In genomic region chr20:35318502-35319157, GRCh38 we compare ENCODE assay signal across 1 cellular context.
TF ChIP-seq lines count a peak whose summit lies in the region.

No MANE protein-coding gene starts in this region.

TF ChIP-seq in HEK293, 187 proteins besides CTCF, POLR2A, EP300 and RAD21 (continued from another document and continues in another):
- TF ChIP-seq ZBTB21 (tag by site-specific recombination; IDR thresholded peaks at IDR 0.05) (peak; percentile 69; the same call in 1 of the 2 replicates), BCL11A (tag by site-specific recombination; IDR thresholded peaks at IDR 0.05; ENCODE audit: low read depth) (peak; percentile 84; the same call in 1 of the 2 replicates), ZNF211 (tag by site-specific recombination; IDR thresholded peaks at IDR 0.05; ENCODE audit: low read depth) (no peak), ZNF394 (tag by site-specific recombination; IDR thresholded peaks at IDR 0.05; ENCODE audit: borderline replicate concordance) (peak; percentile 37; the same call in 1 of the 2 replicates), ZNF24 (tag by site-specific recombination; IDR thresholded peaks at IDR 0.05) (peak; percentile 71), ZNF433 (tag by site-specific recombination; IDR thresholded peaks at IDR 0.05; ENCODE audit: low read depth) (no peak), ZNF146 (tag by site-specific recombination; IDR thresholded peaks at IDR 0.05) (no peak), ZNF157 (tag by site-specific recombination; IDR thresholded peaks at IDR 0.05) (no peak), ZFP37 (tag by site-specific recombination; IDR thresholded peaks at IDR 0.05) (peak; percentile 49), WT1 (tag by site-specific recombination; IDR thresholded peaks at IDR 0.05) (peak; percentile 74), ZNF777 (tag by site-specific recombination; IDR thresholded peaks at IDR 0.05; ENCODE audit: borderline replicate concordance) (no peak), ZNF335 (tag by site-specific recombination; conservative IDR thresholded peaks at IDR 0.05) (no peak), ZNF366 (tag by site-specific recombination; conservative IDR thresholded peaks at IDR 0.05) (peak; percentile 84), PRDM10 (tag by site-specific recombination; IDR thresholded peaks at IDR 0.05) (peak; percentile 87), ZNF837 (tag by site-specific recombination; IDR thresholded peaks at IDR 0.05) (no peak), ZNF610 (tag by site-specific recombination; IDR thresholded peaks at IDR 0.05; ENCODE audit: borderline replicate concordance) (no peak), ZNF629 (tag by site-specific recombination; IDR thresholded peaks at IDR 0.05) (peak; percentile 80), ZNF223 (tag by site-specific recombination; IDR thresholded peaks at IDR 0.05) (no peak), KLF10 (tag by site-specific recombination; IDR thresholded peaks at IDR 0.05) (peak; percentile 7; the same call in 1 of the 2 replicates), REPIN1 (tag by site-specific recombination; IDR thresholded peaks at IDR 0.05; ENCODE audit: low read depth) (no peak), KLF16 (tag by site-specific recombination; IDR thresholded peaks at IDR 0.05) (no peak), ZNF776 (tag by site-specific recombination; IDR thresholded peaks at IDR 0.05; ENCODE audit: borderline replicate concordance) (no peak), ZEB2 (tag by site-specific recombination; IDR thresholded peaks at IDR 0.05) (peak; percentile 68), ZNF362 (tag by site-specific recombination; IDR thresholded peaks at IDR 0.05) (no peak), OSR2 (tag by site-specific recombination; IDR thresholded peaks at IDR 0.05) (no peak), ZNF621 (tag by site-specific recombination; IDR thresholded peaks at IDR 0.05) (no peak), ZNF311 (tag by site-specific recombination; IDR thresholded peaks at IDR 0.05; ENCODE audit: borderline replicate concordance) (no peak), HIC1 (tag by site-specific recombination; IDR thresholded peaks at IDR 0.05) (0 out of 2 replicates have a peak, but pooled peaks have one; percentile 16), ZNF585B (tag by site-specific recombination; IDR thresholded peaks at IDR 0.05) (no peak), ZNF692 (tag by site-specific recombination; IDR thresholded peaks at IDR 0.05) (0 out of 2 replicates have a peak, but pooled peaks have one; percentile 35), ZFP69B (tag by site-specific recombination; IDR thresholded peaks at IDR 0.05) (peak; percentile 38; the same call in 1 of the 2 replicates)
- TF ChIP-seq, protein P1, sequence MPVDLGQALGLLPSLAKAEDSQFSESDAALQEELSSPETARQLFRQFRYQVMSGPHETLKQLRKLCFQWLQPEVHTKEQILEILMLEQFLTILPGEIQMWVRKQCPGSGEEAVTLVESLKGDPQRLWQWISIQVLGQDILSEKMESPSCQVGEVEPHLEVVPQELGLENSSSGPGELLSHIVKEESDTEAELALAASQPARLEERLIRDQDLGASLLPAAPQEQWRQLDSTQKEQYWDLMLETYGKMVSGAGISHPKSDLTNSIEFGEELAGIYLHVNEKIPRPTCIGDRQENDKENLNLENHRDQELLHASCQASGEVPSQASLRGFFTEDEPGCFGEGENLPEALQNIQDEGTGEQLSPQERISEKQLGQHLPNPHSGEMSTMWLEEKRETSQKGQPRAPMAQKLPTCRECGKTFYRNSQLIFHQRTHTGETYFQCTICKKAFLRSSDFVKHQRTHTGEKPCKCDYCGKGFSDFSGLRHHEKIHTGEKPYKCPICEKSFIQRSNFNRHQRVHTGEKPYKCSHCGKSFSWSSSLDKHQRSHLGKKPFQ (tag by site-specific recombination; IDR thresholded peaks at IDR 0.05): no peak
- TF ChIP-seq, protein P2, sequence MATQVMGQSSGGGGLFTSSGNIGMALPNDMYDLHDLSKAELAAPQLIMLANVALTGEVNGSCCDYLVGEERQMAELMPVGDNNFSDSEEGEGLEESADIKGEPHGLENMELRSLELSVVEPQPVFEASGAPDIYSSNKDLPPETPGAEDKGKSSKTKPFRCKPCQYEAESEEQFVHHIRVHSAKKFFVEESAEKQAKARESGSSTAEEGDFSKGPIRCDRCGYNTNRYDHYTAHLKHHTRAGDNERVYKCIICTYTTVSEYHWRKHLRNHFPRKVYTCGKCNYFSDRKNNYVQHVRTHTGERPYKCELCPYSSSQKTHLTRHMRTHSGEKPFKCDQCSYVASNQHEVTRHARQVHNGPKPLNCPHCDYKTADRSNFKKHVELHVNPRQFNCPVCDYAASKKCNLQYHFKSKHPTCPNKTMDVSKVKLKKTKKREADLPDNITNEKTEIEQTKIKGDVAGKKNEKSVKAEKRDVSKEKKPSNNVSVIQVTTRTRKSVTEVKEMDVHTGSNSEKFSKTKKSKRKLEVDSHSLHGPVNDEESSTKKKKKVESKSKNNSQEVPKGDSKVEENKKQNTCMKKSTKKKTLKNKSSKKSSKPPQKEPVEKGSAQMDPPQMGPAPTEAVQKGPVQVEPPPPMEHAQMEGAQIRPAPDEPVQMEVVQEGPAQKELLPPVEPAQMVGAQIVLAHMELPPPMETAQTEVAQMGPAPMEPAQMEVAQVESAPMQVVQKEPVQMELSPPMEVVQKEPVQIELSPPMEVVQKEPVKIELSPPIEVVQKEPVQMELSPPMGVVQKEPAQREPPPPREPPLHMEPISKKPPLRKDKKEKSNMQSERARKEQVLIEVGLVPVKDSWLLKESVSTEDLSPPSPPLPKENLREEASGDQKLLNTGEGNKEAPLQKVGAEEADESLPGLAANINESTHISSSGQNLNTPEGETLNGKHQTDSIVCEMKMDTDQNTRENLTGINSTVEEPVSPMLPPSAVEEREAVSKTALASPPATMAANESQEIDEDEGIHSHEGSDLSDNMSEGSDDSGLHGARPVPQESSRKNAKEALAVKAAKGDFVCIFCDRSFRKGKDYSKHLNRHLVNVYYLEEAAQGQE (tag by site-specific recombination; IDR thresholded peaks at IDR 0.05): no peak
- TF ChIP-seq, protein P3, sequence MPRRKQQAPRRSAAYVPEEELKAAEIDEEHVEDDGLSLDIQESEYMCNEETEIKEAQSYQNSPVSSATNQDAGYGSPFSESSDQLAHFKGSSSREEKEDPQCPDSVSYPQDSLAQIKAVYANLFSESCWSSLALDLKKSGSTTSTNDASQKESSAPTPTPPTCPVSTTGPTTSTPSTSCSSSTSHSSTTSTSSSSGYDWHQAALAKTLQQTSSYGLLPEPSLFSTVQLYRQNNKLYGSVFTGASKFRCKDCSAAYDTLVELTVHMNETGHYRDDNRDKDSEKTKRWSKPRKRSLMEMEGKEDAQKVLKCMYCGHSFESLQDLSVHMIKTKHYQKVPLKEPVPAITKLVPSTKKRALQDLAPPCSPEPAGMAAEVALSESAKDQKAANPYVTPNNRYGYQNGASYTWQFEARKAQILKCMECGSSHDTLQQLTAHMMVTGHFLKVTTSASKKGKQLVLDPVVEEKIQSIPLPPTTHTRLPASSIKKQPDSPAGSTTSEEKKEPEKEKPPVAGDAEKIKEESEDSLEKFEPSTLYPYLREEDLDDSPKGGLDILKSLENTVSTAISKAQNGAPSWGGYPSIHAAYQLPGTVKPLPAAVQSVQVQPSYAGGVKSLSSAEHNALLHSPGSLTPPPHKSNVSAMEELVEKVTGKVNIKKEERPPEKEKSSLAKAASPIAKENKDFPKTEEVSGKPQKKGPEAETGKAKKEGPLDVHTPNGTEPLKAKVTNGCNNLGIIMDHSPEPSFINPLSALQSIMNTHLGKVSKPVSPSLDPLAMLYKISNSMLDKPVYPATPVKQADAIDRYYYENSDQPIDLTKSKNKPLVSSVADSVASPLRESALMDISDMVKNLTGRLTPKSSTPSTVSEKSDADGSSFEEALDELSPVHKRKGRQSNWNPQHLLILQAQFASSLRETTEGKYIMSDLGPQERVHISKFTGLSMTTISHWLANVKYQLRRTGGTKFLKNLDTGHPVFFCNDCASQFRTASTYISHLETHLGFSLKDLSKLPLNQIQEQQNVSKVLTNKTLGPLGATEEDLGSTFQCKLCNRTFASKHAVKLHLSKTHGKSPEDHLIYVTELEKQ (tag by site-specific recombination; IDR thresholded peaks at IDR 0.05; ENCODE audit: borderline replicate concordance): peak; percentile 69; the same call in 1 of the 2 replicates
- TF ChIP-seq, protein P4, sequence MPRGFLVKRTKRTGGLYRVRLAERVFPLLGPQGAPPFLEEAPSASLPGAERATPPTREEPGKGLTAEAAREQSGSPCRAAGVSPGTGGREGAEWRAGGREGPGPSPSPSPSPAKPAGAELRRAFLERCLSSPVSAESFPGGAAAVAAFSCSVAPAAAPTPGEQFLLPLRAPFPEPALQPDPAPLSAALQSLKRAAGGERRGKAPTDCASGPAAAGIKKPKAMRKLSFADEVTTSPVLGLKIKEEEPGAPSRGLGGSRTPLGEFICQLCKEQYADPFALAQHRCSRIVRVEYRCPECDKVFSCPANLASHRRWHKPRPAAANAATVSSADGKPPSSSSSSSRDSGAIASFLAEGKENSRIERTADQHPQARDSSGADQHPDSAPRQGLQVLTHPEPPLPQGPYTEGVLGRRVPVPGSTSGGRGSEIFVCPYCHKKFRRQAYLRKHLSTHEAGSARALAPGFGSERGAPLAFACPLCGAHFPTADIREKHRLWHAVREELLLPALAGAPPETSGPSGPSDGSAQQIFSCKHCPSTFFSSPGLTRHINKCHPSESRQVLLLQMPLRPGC (tag by site-specific recombination; IDR thresholded peaks at IDR 0.05): peak; percentile 79
- TF ChIP-seq, protein P5, sequence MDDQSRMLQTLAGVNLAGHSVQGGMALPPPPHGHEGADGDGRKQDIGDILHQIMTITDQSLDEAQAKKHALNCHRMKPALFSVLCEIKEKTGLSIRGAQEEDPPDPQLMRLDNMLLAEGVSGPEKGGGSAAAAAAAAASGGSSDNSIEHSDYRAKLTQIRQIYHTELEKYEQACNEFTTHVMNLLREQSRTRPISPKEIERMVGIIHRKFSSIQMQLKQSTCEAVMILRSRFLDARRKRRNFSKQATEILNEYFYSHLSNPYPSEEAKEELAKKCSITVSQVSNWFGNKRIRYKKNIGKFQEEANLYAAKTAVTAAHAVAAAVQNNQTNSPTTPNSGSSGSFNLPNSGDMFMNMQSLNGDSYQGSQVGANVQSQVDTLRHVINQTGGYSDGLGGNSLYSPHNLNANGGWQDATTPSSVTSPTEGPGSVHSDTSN (CRISPR knock-in tag; IDR thresholded peaks at IDR 0.05): no peak
